15 cellular contexts compared by ENCODE assay signal in genomic region chrY:19502169-19503091, GRCh38.
DNase-seq lines count a peak whose midpoint lies in the region; ATAC-seq, FAIRE-seq and TF ChIP-seq lines count a peak whose summit lies in the region.
"Had no signal": no experiment of that assay in that cellular context is flagged by ENCODE, and none has a peak within 500 bp of the region (broad histone marks: within the 10 kb centered on the region; RNA-seq: fewer than 3 reads in every experiment).

No MANE protein-coding gene starts in this region.

- peaks cover 2% of the 10 kb centered on the region for H3K36me3 Mint-ChIP-seq in T-helper 2 cell treated with Interferon-gamma antibody and Interleukin-4, amounts not matched to agents 5 μg/mL and 100 μg/mL, for 36 hours (ENCODE audit: low read depth)
- H3K36me3 Mint-ChIP-seq in dendritic cell treated with granulocyte-macrophage colony-stimulating factor and Interleukin-4, amounts not matched to agents 40 ng/mL and 50 ng/mL, for 4 days (ENCODE audit: low read depth) = no peaks in the 10 kb centered on the region

- intact Hi-C loops in dendritic cell treated with granulocyte-macrophage colony-stimulating factor and Interleukin-4, amounts not matched to agents 40 ng/mL and 50 ng/mL, for 4 days (cut with micrococcal nuclease) = no loop called here

- no peaks in the 10 kb centered on the region for H3K36me3 ChIP-seq in neuronal stem cell (replicated peaks in 1 of 2; ENCODE audit: control insufficient read depth in 2 of 2, insufficient read depth in 2 of 2, low read length in 2 of 2)
- H3K36me3 ChIP-seq: right atrium auricular region, thyroid gland had no signal

- no peak overlapping the region for H2BK5ac ChIP-seq in neuronal stem cell (ENCODE audit: low read length)

- no peak for TF ChIP-seq CTCF in omental fat pad (IDR thresholded peaks at IDR 0.05)

- H3K9me3 Mint-ChIP-seq in T-helper 2 cell treated with Interferon-gamma antibody and Interleukin-4, amounts not matched to agents 5 μg/mL and 100 μg/mL, for 36 hours = no peaks in the 10 kb centered on the region
- no peaks in the 10 kb centered on the region for H3K9me3 Mint-ChIP-seq in dendritic cell treated with granulocyte-macrophage colony-stimulating factor and Interleukin-4, amounts not matched to agents 40 ng/mL and 50 ng/mL, for 4 days

- no peak overlapping the region for H2AFZ ChIP-seq in neuronal stem cell (ENCODE audit: low read length)

- peak overlapping the region; percentile 92 for H3K4me3 Mint-ChIP-seq in T-helper 2 cell treated with Interferon-gamma antibody and Interleukin-4, amounts not matched to agents 5 μg/mL and 100 μg/mL, for 36 hours
- H3K4me3 Mint-ChIP-seq in dendritic cell treated with granulocyte-macrophage colony-stimulating factor and Interleukin-4, amounts not matched to agents 40 ng/mL and 50 ng/mL, for 4 days = peak overlapping the region; percentile 61

- peak overlapping the region; percentile 96 for H3K27ac Mint-ChIP-seq in T-helper 2 cell treated with Interferon-gamma antibody and Interleukin-4, amounts not matched to agents 5 μg/mL and 100 μg/mL, for 36 hours
- H3K27ac Mint-ChIP-seq in dendritic cell treated with granulocyte-macrophage colony-stimulating factor and Interleukin-4, amounts not matched to agents 40 ng/mL and 50 ng/mL, for 4 days = no peak overlapping the region

- H3K27me3 Mint-ChIP-seq in T-helper 2 cell treated with Interferon-gamma antibody and Interleukin-4, amounts not matched to agents 5 μg/mL and 100 μg/mL, for 36 hours (ENCODE audit: low read depth) = peaks cover 4% of the 10 kb centered on the region
- H3K27me3 Mint-ChIP-seq in dendritic cell treated with granulocyte-macrophage colony-stimulating factor and Interleukin-4, amounts not matched to agents 40 ng/mL and 50 ng/mL, for 4 days = peaks cover 5% of the 10 kb centered on the region

- H2BK15ac ChIP-seq in neuronal stem cell (ENCODE audit: low read length) = no peak overlapping the region

- H3K79me1 ChIP-seq in neuronal stem cell (ENCODE audit: low read depth, low read length) = no peaks in the 10 kb centered on the region

- no peaks in the 10 kb centered on the region for H3K27me3 ChIP-seq in neuronal stem cell (ENCODE audit: control insufficient read depth in 3 of 3, insufficient read depth in 3 of 3, low read depth in 1 of 3, low read length in 3 of 3)
- H3K27me3 ChIP-seq: right atrium auricular region, thyroid gland had no signal

- no peak overlapping the region for H2AK5ac ChIP-seq in neuronal stem cell (ENCODE audit: low read depth, low read length)

- H3K4me2 ChIP-seq in neuronal stem cell (ENCODE audit: insufficient read depth, low read length, poor library complexity, severe bottlenecking) = no peak overlapping the region

- no peaks in the 10 kb centered on the region for H3K4me1 ChIP-seq in neuronal stem cell (ENCODE audit: control insufficient read depth in 2 of 2, insufficient read depth in 1 of 2, low read depth in 1 of 2, low read length in 2 of 2)
- H3K4me1 ChIP-seq: right atrium auricular region, thyroid gland had no signal

- no CpG with 5 or more reads among the region's 40 CpGs for WGBS in neuronal stem cell (ENCODE audit: extremely low coverage in 2 of 2, insufficient read length in 2 of 2, insufficient replicate concordance in 1 of 2), 2 donors

- H3K4me1 Mint-ChIP-seq in T-helper 2 cell treated with Interferon-gamma antibody and Interleukin-4, amounts not matched to agents 5 μg/mL and 100 μg/mL, for 36 hours (ENCODE audit: low read depth) = peaks cover 39% of the 10 kb centered on the region
- no peaks in the 10 kb centered on the region for H3K4me1 Mint-ChIP-seq in dendritic cell treated with granulocyte-macrophage colony-stimulating factor and Interleukin-4, amounts not matched to agents 40 ng/mL and 50 ng/mL, for 4 days (ENCODE audit: low read depth)

- peak; percentile 24 for FAIRE-seq in GM18507 (lab: Jason Lieb, UNC)
- FAIRE-seq: astrocyte had no signal

- H4K8ac ChIP-seq in neuronal stem cell (ENCODE audit: low read depth, low read length) = no peak overlapping the region

- DNase-seq in GM18507 (ENCODE audit: extremely low spot score, insufficient read length, low read depth) (no peak), omental fat pad (ENCODE audit: low spot score) (no peak), neuronal stem cell (ENCODE audit: low spot score) (no peak), HuH-7 (ENCODE audit: low spot score) (no peak)
- peak; percentile 4 for DNase-seq in T-helper 2 cell treated with Interferon-gamma antibody and Interleukin-4, amounts not matched to agents 5 μg/mL and 100 μg/mL, for 36 hours (ENCODE audit: low spot score)
- DNase-seq in stimulated activated CD4-positive, alpha-beta T cell treated with anti-CD3 and anti-CD28 coated beads, Interleukin-2, amount 100 ng/mL, for 4 hours (ENCODE audit: low read depth) = peak; percentile 1
- DNase-seq: COR-L47, NCI-H1092, NCI-H2227 treated with DMSO at 0.1 percent for 48 hours, OCI-M1, SW 1271, thyroid gland had no signal

- H2BK12ac ChIP-seq in neuronal stem cell (ENCODE audit: low read length) = no peak overlapping the region

- H3K4ac ChIP-seq in neuronal stem cell (ENCODE audit: low read length) = no peak overlapping the region

- no peak overlapping the region for H2BK120ac ChIP-seq in neuronal stem cell (ENCODE audit: low read depth, low read length)

- no peak overlapping the region for H3K23ac ChIP-seq in neuronal stem cell (ENCODE audit: low read depth, low read length, poor library complexity)

- no peak overlapping the region for H3K27ac ChIP-seq in neuronal stem cell (replicated peaks; ENCODE audit: low read length)
- H3K27ac ChIP-seq: right atrium auricular region, thyroid gland had no signal

- H3K14ac ChIP-seq in neuronal stem cell (ENCODE audit: low read length) = no peak overlapping the region

- no peaks in the 10 kb centered on the region for H3K9me3 ChIP-seq in neuronal stem cell (replicated peaks in 1 of 2; ENCODE audit: control insufficient read depth in 2 of 2, insufficient read depth in 1 of 2, low read depth in 1 of 2, low read length in 2 of 2)
- H3K9me3 ChIP-seq: right atrium auricular region, thyroid gland had no signal

- no peak overlapping the region for H3K9ac ChIP-seq in neuronal stem cell (ENCODE audit: low read depth, low read length, poor library complexity)

- ATAC-seq in omental fat pad (ENCODE audit: low FRiP score) = no peak

- H3K18ac ChIP-seq in neuronal stem cell (ENCODE audit: low read length) = no peak overlapping the region

- H3K4me3 ChIP-seq in neuronal stem cell (ENCODE audit: low read length in 2 of 2) = no peak overlapping the region
- H3K4me3 ChIP-seq: right atrium auricular region, thyroid gland had no signal

- no peak overlapping the region for H4K91ac ChIP-seq in neuronal stem cell (ENCODE audit: low read depth, low read length, poor library complexity)

Comparison
In these comparisons a context has a peak if more than half of its experiments do, and no peak if none do; other contexts are left out.
1. DNase-seq: peak in T-helper 2 cell treated with Interferon-gamma antibody and Interleukin-4, amounts not matched to agents 5 μg/mL and 100 μg/mL, for 36 hours (single experiment) and stimulated activated CD4-positive, alpha-beta T cell treated with anti-CD3 and anti-CD28 coated beads, Interleukin-2, amount 100 ng/mL, for 4 hours (single experiment); none in GM18507 (single experiment), omental fat pad (single experiment), neuronal stem cell (single experiment) and HuH-7 (single experiment).